In genomic region chr3:61808526-61808925, GRCh38 we compare ENCODE assay signal across 12 cellular contexts.
DNase-seq lines count a peak whose midpoint lies in the region; ATAC-seq and TF ChIP-seq lines count a peak whose summit lies in the region.
"Had no signal": no experiment of that assay in that cellular context is flagged by ENCODE, and none has a peak within 500 bp of the region (broad histone marks: within the 10 kb centered on the region; RNA-seq: fewer than 3 reads in every experiment).

No MANE protein-coding gene starts in this region.

- POLR2A ChIA-PET in WTC11 (lab: Charles Lee), result no interaction called here

- intact Hi-C loops in Right ventricle myocardium inferior (cut with DNase I), result loop anchor here (5.0 kb wide), 2 partner anchors 81 to 246 kb away; partner anchors contain the start of gene PTPRG
- intact Hi-C loops in cardiac septum (cut with DNase I), result loop anchor here (2.0 to 5.0 kb wide), 2 partner anchors 81 to 248 kb away; partner anchors contain the start of gene PTPRG
- intact Hi-C loops in ovary (cut with DNase I), result no loop called here
- intact Hi-C loops in aorta (cut with DNase I), result loop anchor here in 1 of 2 donors (10.0 kb wide), 1 partner anchor 54 kb away; no protein-coding TSS in a partner anchor

- no peak overlapping the region for H3K4me3 ChIP-seq in cardiac muscle cell
- no peak overlapping the region for H3K4me3 ChIP-seq in ovary
- no peak overlapping the region for H3K4me3 ChIP-seq in aorta (ENCODE audit: low read length in 2 of 2)
- H3K4me3 ChIP-seq: SJSA1 had no signal

- H3K36me3 ChIP-seq in cardiac muscle cell (no peaks in the 10 kb centered on the region), ovary (no peaks in the 10 kb centered on the region), aorta (ENCODE audit: control insufficient read depth in 1 of 2, insufficient read depth in 2 of 2, low read length in 1 of 2) (no peaks in the 10 kb centered on the region)
- H3K36me3 ChIP-seq: SJSA1 had no signal

- TF ChIP-seq CTCF in cardiac muscle cell (IDR thresholded peaks at IDR 0.05; ENCODE audit: low read depth, low read length), result no peak
- TF ChIP-seq CTCF in ovary (IDR thresholded peaks at IDR 0.05), result no peak
- no peak for TF ChIP-seq CTCF in WTC11 (IDR thresholded peaks at IDR 0.05)

- H3K4me1 Mint-ChIP-seq in WTC11, result peaks cover 90% of the 10 kb centered on the region
- H3K4me1 Mint-ChIP-seq: central memory CD8-positive, alpha-beta T cell had no signal

- no peak for DNase-seq in Right ventricle myocardium inferior (ENCODE audit: missing footprints)
- DNase-seq in cardiac septum (ENCODE audit: low spot score), result no peak
- DNase-seq in cardiac muscle cell (ENCODE audit: low read depth in 1 of 2, low spot score in 1 of 2), result peak in 1 of 2 donors; percentile 95
- peak; percentile 62 to 82 (median 73) for DNase-seq in ovary
- DNase-seq in aorta, result peak in 1 of 2 donors; percentile 70
- DNase-seq in WTC11 (ENCODE audit: low spot score), result no peak
- DNase-seq: activated naive CD4-positive, alpha-beta T cell treated with Interleukin-2 at 50 U/mL for 16 hours; NCI-H2081 treated with DMSO at 0.1 percent for 48 hours had no signal

- TF ChIP-seq EP300 in ovary (IDR thresholded peaks at IDR 0.05), result no peak

- WGBS in ovary, 3 donors, result 12 to 17% (median 12%) methylated on average over 5 of the region's 5 CpGs
- 5 to 7% methylated on average over 5 of the region's 5 CpGs for WGBS in aorta, 2 donors

- no peaks in the 10 kb centered on the region for H3K27me3 ChIP-seq in cardiac muscle cell
- no peaks in the 10 kb centered on the region for H3K27me3 ChIP-seq in ovary
- H3K27me3 ChIP-seq in aorta (ENCODE audit: control insufficient read depth in 1 of 2, insufficient read depth in 2 of 2, low read length in 1 of 2), result no peaks in the 10 kb centered on the region
- H3K27me3 ChIP-seq: SJSA1 had no signal

- ATAC-seq in Right ventricle myocardium inferior (peak; percentile 65), aorta (ENCODE audit: low FRiP score) (peak; percentile 62), HG02840 (IDR thresholded peaks at IDR 0.05; ENCODE audit: low FRiP score, unreplicated experiment) (no peak), HG02973 (IDR thresholded peaks at IDR 0.05; ENCODE audit: unreplicated experiment) (no peak), WTC11 (no peak)

- peak overlapping the region; percentile 86 for H3K27ac ChIP-seq in cardiac muscle cell
- peak overlapping the region in 1 of 2 donors; percentile 42 for H3K27ac ChIP-seq in ovary
- peak overlapping the region in 1 of 2 donors; percentile 3 for H3K27ac ChIP-seq in aorta (ENCODE audit: low read depth in 1 of 2, low read length in 2 of 2)
- H3K27ac ChIP-seq: SJSA1 had no signal

- no peaks in the 10 kb centered on the region for H3K9me3 ChIP-seq in cardiac muscle cell (ENCODE audit: low read depth)
- no peaks in the 10 kb centered on the region for H3K9me3 ChIP-seq in ovary
- no peaks in the 10 kb centered on the region for H3K9me3 ChIP-seq in aorta (ENCODE audit: control insufficient read depth, low read length)
- H3K9me3 ChIP-seq: SJSA1 had no signal

- no peak for TF ChIP-seq POLR2A in ovary (IDR thresholded peaks at IDR 0.05)

- H3K4me3 Mint-ChIP-seq in WTC11, result no peak overlapping the region
- H3K4me3 Mint-ChIP-seq: central memory CD8-positive, alpha-beta T cell had no signal

- no peaks in the 10 kb centered on the region for H3K27me3 Mint-ChIP-seq in WTC11 (ENCODE audit: low read depth)
- H3K27me3 Mint-ChIP-seq: central memory CD8-positive, alpha-beta T cell had no signal

- H3K36me3 Mint-ChIP-seq in WTC11, result no peaks in the 10 kb centered on the region

- CTCF ChIA-PET in WTC11 (lab: Charles Lee), result interaction anchor here (1.2 kb wide), 1 partner anchor 128 kb away, joined by 3 read pairs; no protein-coding TSS in a partner anchor

- H3K9me3 Mint-ChIP-seq in WTC11, result no peaks in the 10 kb centered on the region
- H3K9me3 Mint-ChIP-seq: central memory CD8-positive, alpha-beta T cell had no signal

- H3K27ac Mint-ChIP-seq in WTC11, result no peak overlapping the region

- peaks cover 74% of the 10 kb centered on the region for H3K4me1 ChIP-seq in cardiac muscle cell (ENCODE audit: low read depth)
- peaks cover 28% of the 10 kb centered on the region for H3K4me1 ChIP-seq in ovary (ENCODE audit: insufficient read depth)
- peaks cover 7 to 26% of the 10 kb centered on the region in 2 donors for H3K4me1 ChIP-seq in aorta (ENCODE audit: control insufficient read depth in 1 of 2, insufficient read depth in 2 of 2, low read length in 2 of 2)
- H3K4me1 ChIP-seq: SJSA1 had no signal

TF ChIP-seq in WTC11, 78 proteins besides CTCF, POLR2A, EP300 and RAD21:
- no peak for TF ChIP-seq ZNF263 (CRISPR knock-in tag; IDR thresholded peaks at IDR 0.05; ENCODE audit: low read depth)

Comparison
In these comparisons a context has a peak if more than half of its experiments do, and no peak if none do; other contexts are left out.
1. ATAC-seq: peak in Right ventricle myocardium inferior (single experiment) and aorta (single experiment); none in HG02840 (single experiment), HG02973 (single experiment) and WTC11 (single experiment).
2. DNase-seq: peak in ovary (5 of 5); none in Right ventricle myocardium inferior (single experiment), cardiac septum (single experiment) and WTC11 (single experiment).
3. intact Hi-C loops: an anchor here in Right ventricle myocardium inferior (5.0 kb wide) and cardiac septum (2.0 to 5.0 kb wide); none called in ovary.